Comparison of ENCODE assay signal across 8 cellular contexts in genomic region chr14:101808020-101808641, GRCh38. TPM values are rescaled to one million over a fixed set of nuclear protein-coding genes. Genes with fewer than 3 reads are reported as not detected.
A peak's percentile ranks its signal among the peaks of the same experiment; 100 is the strongest.
DNase-seq lines count a peak whose midpoint lies in the region; ATAC-seq and TF ChIP-seq lines count a peak whose summit lies in the region.

No MANE protein-coding gene starts in this region.

- CTCF ChIA-PET in A673 (lab: Charles Lee): no interaction called here

- H3K9me3 ChIP-seq in HAP-1 (no peaks in the 10 kb centered on the region), SU-DHL-6 (ENCODE audit: insufficient read depth, low read length) (no peaks in the 10 kb centered on the region), A673 (ENCODE audit: low read depth, low read length, poor library complexity, severe bottlenecking) (no peaks in the 10 kb centered on the region)

- no peaks in the 10 kb centered on the region for H3K9me2 ChIP-seq in SU-DHL-6 (replicated peaks; ENCODE audit: insufficient read depth, low read length)

- H3K9ac ChIP-seq in SU-DHL-6 (ENCODE audit: low read length): peak overlapping the region; percentile 28

- peaks cover 17% of the 10 kb centered on the region for H3K4me1 ChIP-seq in HAP-1
- peaks cover 19% of the 10 kb centered on the region for H3K4me1 ChIP-seq in A673 (ENCODE audit: insufficient read depth, low read length, poor library complexity, severe bottlenecking)

- H3K36me3 ChIP-seq in HAP-1 (replicated peaks): no peaks in the 10 kb centered on the region; the same call in 1 of the 2 replicates
- no peaks in the 10 kb centered on the region for H3K36me3 ChIP-seq in SU-DHL-6 (ENCODE audit: low read length)
- H3K36me3 ChIP-seq in A673 (ENCODE audit: insufficient read depth, low read length, poor library complexity, severe bottlenecking): no peaks in the 10 kb centered on the region

- DNase-seq in HAP-1 (ENCODE audit: low spot score in 2 of 2) (peak; percentile 48 to 61), iPS-NIHi7 (ENCODE audit: extremely low spot score) (peak; percentile 71), NCI-H2029 (lab: John Stamatoyannopoulos, UW) (no peak), A673 (ENCODE audit: low spot score) (no peak)
- no peak for DNase-seq in stimulated activated CD4-positive, alpha-beta T cell treated with anti-CD3 and anti-CD28 coated beads, Interleukin-2, amount 100 ng/mL, for 48 hours

- intact Hi-C loops in A673 (cut with micrococcal nuclease; ENCODE audit: unreplicated experiment): no loop called here

- H3K79me2 ChIP-seq in SU-DHL-6 (ENCODE audit: insufficient read depth, low read length): peaks cover 30% of the 10 kb centered on the region

- H3K27ac ChIP-seq in 22Rv1: peak overlapping the region; percentile 99
- H3K27ac ChIP-seq in SU-DHL-6 (ENCODE audit: low read depth, low read length): peak overlapping the region; percentile 93
- H3K27ac ChIP-seq in A673 (ENCODE audit: low read depth, low read length, poor library complexity, severe bottlenecking): no peak overlapping the region

- in situ Hi-C loops in HAP-1 (cut with MboI; ENCODE audit: low sequenced_read_pairs): no loop called here

- no peak for ATAC-seq in HG03378 (IDR thresholded peaks at IDR 0.05; ENCODE audit: unreplicated experiment)

- no TSS peak for BruUV-seq in A673 (replicated peaks; lab: Mats Ljungman, UMichigan)

- no peaks in the 10 kb centered on the region for H3K27me3 ChIP-seq in HAP-1 (ENCODE audit: low read depth)
- H3K27me3 ChIP-seq in SU-DHL-6 (ENCODE audit: low read length): no peaks in the 10 kb centered on the region
- no peaks in the 10 kb centered on the region for H3K27me3 ChIP-seq in A673 (replicated peaks; ENCODE audit: insufficient read depth, low read depth, low read length, poor library complexity)

- peaks cover 29% of the 10 kb centered on the region; the same call in 1 of the 2 replicates for H3F3A ChIP-seq in SU-DHL-6 (ENCODE audit: insufficient read depth)

- POLR2A ChIA-PET in A673 (lab: Charles Lee; ENCODE audit: low non-redundant PET): no interaction called here

- TF ChIP-seq CTCF in 22Rv1 (IDR thresholded peaks at IDR 0.05) (0 out of 2 replicates have a peak, but pooled peaks have one; percentile 7), SU-DHL-6 (IDR thresholded peaks at IDR 0.05; ENCODE audit: insufficient read depth, low read length, poor library complexity, severe bottlenecking) (no peak), A673 (conservative IDR thresholded peaks at IDR 0.05; ENCODE audit: low read depth, low read length) (no peak)

- no peaks in the 10 kb centered on the region for H4K20me1 ChIP-seq in SU-DHL-6 (ENCODE audit: low read depth, low read length)

- H3K4me2 ChIP-seq in SU-DHL-6 (ENCODE audit: low read depth, low read length, poor library complexity, severe bottlenecking): peak overlapping the region; percentile 81

- H3K4me3 ChIP-seq in HAP-1 (no peak overlapping the region), SU-DHL-6 (ENCODE audit: insufficient read depth, low read length, poor library complexity, severe bottlenecking) (no peak overlapping the region), A673 (ENCODE audit: low read depth, low read length, poor library complexity, severe bottlenecking) (no peak overlapping the region)

- peak overlapping the region; percentile 32 for H2AFZ ChIP-seq in SU-DHL-6 (ENCODE audit: low read depth, low read length, severe bottlenecking)

RNA-seq across cellular contexts. Expression of gene PPP2R5C, which starts 46.6 kb away (rescaled TPM):
- 113 and 124 TPM in 2 replicates for total RNA-seq in A673 (2021)

Comparison
In these comparisons a context has a peak if more than half of its experiments do, and no peak if none do; other contexts are left out.
1. DNase-seq: peak in HAP-1 (2 of 2) and iPS-NIHi7 (single experiment); none in NCI-H2029 (single experiment), A673 (single experiment) and stimulated activated CD4-positive, alpha-beta T cell treated with anti-CD3 and anti-CD28 coated beads, Interleukin-2, amount 100 ng/mL, for 48 hours (0 of 2).